23 cellular contexts compared by ENCODE assay signal in genomic region chr2:39541011-39541930, GRCh38.
DNase-seq lines count a peak whose midpoint lies in the region; ATAC-seq and TF ChIP-seq lines count a peak whose summit lies in the region.
"Had no signal": no experiment of that assay in that cellular context is flagged by ENCODE, and none has a peak within 500 bp of the region (broad histone marks: within the 10 kb centered on the region; RNA-seq: fewer than 3 reads in every experiment).

No MANE protein-coding gene starts in this region.

- TF ChIP-seq POLR2A in esophagus muscularis mucosa (IDR thresholded peaks at IDR 0.05; ENCODE audit: low read depth) = no peak

- peaks cover 0 to 15% (median 0%) of the 10 kb centered on the region in 4 donors for H3K4me1 ChIP-seq in esophagus muscularis mucosa
- H3K4me1 ChIP-seq in left lung = no peaks in the 10 kb centered on the region
- peaks cover 5 to 18% of the 10 kb centered on the region in 2 donors for H3K4me1 ChIP-seq in thoracic aorta (ENCODE audit: control insufficient read depth in 1 of 2, low read depth in 2 of 2)

- WGBS in esophagus muscularis mucosa = 92% methylated on average over 9 of the region's 9 CpGs

- H3K27ac ChIP-seq in esophagus muscularis mucosa (replicated peaks in 1 of 4) (no peak overlapping the region), left lung (no peak overlapping the region), thoracic aorta (peak overlapping the region; percentile 57 to 64)
- H3K27ac ChIP-seq: WERI-Rb-1 had no signal

- H3K4me3 ChIP-seq in esophagus muscularis mucosa (no peak overlapping the region), left lung (no peak overlapping the region), thoracic aorta (no peak overlapping the region)
- H3K4me3 ChIP-seq: GM12878, MG63 had no signal

- no peak overlapping the region for H3K27ac Mint-ChIP-seq in activated CD4-positive, alpha-beta memory T cell treated with anti-CD3 and anti-CD28 coated beads, Interleukin-2, amount 10 ng/mL, durations not matched to agents 7 days and 5 days
- H3K27ac Mint-ChIP-seq: activated CD4-positive, alpha-beta T cell treated with anti-CD3 and anti-CD28 coated beads, Interleukin-2, amount 10 ng/mL, durations not matched to agents 7 days and 5 days; activated naive CD4-positive, alpha-beta T cell treated with anti-CD3 and anti-CD28 coated beads for 36 hours; CD14-positive monocyte; T-helper 2 cell treated with Interferon-gamma antibody and Interleukin-4, amounts not matched to agents 5 μg/mL and 100 μg/mL, for 36 hours had no signal

- peak; percentile 10 for DNase-seq in HuH-7.5 (ENCODE audit: low spot score)
- peak; percentile 90 for DNase-seq in esophagus muscularis mucosa (ENCODE audit: extremely low spot score)
- DNase-seq in left lung = no peak
- no peak for DNase-seq in thoracic aorta (ENCODE audit: low spot score)
- DNase-seq in activated CD4-positive, alpha-beta memory T cell treated with anti-CD3 and anti-CD28 coated beads, Interleukin-2, amount 10 ng/mL, durations not matched to agents 7 days and 5 days = no peak
- DNase-seq in GOT3 (lab: John Stamatoyannopoulos, UW) = no peak
- DNase-seq in NOMO-1 treated with dmso at 0.1 percent for 144 hours (lab: John Stamatoyannopoulos, UW; ENCODE audit: unreplicated experiment) = no peak
- DNase-seq: activated CD4-positive, alpha-beta T cell treated with anti-CD3 and anti-CD28 coated beads, Interleukin-2, amount 10 ng/mL, durations not matched to agents 7 days and 5 days; activated naive CD4-positive, alpha-beta T cell treated with anti-CD3 and anti-CD28 coated beads for 36 hours; anterior cingulate cortex; Calu3; foreskin melanocyte; KBM-7; MG63; NCI-H1417; NCI-H2081 treated with DMSO at 0.1 percent for 48 hours; NCI-H82; small intestine; stimulated activated CD4-positive, alpha-beta T cell treated with anti-CD3 and anti-CD28 coated beads, Interleukin-1b, Interleukin-23, amount 100 ng/mL, for 48 hours; WERI-Rb-1 had no signal

- H3K4me1 Mint-ChIP-seq in activated CD4-positive, alpha-beta memory T cell treated with anti-CD3 and anti-CD28 coated beads, Interleukin-2, amount 10 ng/mL, durations not matched to agents 7 days and 5 days = peaks cover 4% of the 10 kb centered on the region

- POLR2A ChIA-PET in activated CD4-positive, alpha-beta memory T cell treated with anti-CD3 and anti-CD28 coated beads, Interleukin-2, amount 10 ng/mL, durations not matched to agents 7 days and 5 days (lab: Charles Lee) = no interaction called here

- H3K36me3 ChIP-seq in esophagus muscularis mucosa (no peaks in the 10 kb centered on the region), left lung (no peaks in the 10 kb centered on the region), thoracic aorta (no peaks in the 10 kb centered on the region)
- H3K36me3 ChIP-seq: MG63, WERI-Rb-1 had no signal

- no peaks in the 10 kb centered on the region for H3K27me3 ChIP-seq in esophagus muscularis mucosa
- H3K27me3 ChIP-seq in left lung = no peaks in the 10 kb centered on the region
- no peaks in the 10 kb centered on the region for H3K27me3 ChIP-seq in thoracic aorta (replicated peaks; ENCODE audit: insufficient read depth)
- H3K27me3 ChIP-seq: MG63 had no signal

- H3K9me3 ChIP-seq in esophagus muscularis mucosa = no peaks in the 10 kb centered on the region
- no peaks in the 10 kb centered on the region for H3K9me3 ChIP-seq in left lung
- no peaks in the 10 kb centered on the region for H3K9me3 ChIP-seq in thoracic aorta
- H3K9me3 ChIP-seq: MG63 had no signal

- CTCF ChIA-PET in activated CD4-positive, alpha-beta memory T cell treated with anti-CD3 and anti-CD28 coated beads, Interleukin-2, amount 10 ng/mL, durations not matched to agents 7 days and 5 days (lab: Charles Lee) = no interaction called here

- TF ChIP-seq CTCF in esophagus muscularis mucosa (IDR thresholded peaks at IDR 0.05) = no peak
- no peak for TF ChIP-seq CTCF in left lung (IDR thresholded peaks at IDR 0.05)
- no peak for TF ChIP-seq CTCF in thoracic aorta (IDR thresholded peaks at IDR 0.05)

- H3K9me3 Mint-ChIP-seq in activated CD4-positive, alpha-beta memory T cell treated with anti-CD3 and anti-CD28 coated beads, Interleukin-2, amount 10 ng/mL, durations not matched to agents 7 days and 5 days = no peaks in the 10 kb centered on the region
- H3K9me3 Mint-ChIP-seq: activated CD4-positive, alpha-beta T cell treated with anti-CD3 and anti-CD28 coated beads, Interleukin-2, amount 10 ng/mL, durations not matched to agents 7 days and 5 days; activated naive CD4-positive, alpha-beta T cell treated with anti-CD3 and anti-CD28 coated beads for 36 hours had no signal

- ATAC-seq in left lung (peak; percentile 68), thoracic aorta (ENCODE audit: insufficient number of reproducible peaks, low FRiP score, low read depth) (peak; percentile 19)
- ATAC-seq: GM12878 had no signal

- no peak for TF ChIP-seq EP300 in esophagus muscularis mucosa (IDR thresholded peaks at IDR 0.05)

- H3K36me3 Mint-ChIP-seq in activated CD4-positive, alpha-beta memory T cell treated with anti-CD3 and anti-CD28 coated beads, Interleukin-2, amount 10 ng/mL, durations not matched to agents 7 days and 5 days (ENCODE audit: low read depth) = no peaks in the 10 kb centered on the region
- H3K36me3 Mint-ChIP-seq: CD14-positive monocyte had no signal

- intact Hi-C loops in esophagus muscularis mucosa (cut with DNase I) = no loop called here
- intact Hi-C loops in left lung (cut with DNase I) = no loop called here

- no peak overlapping the region for H3K4me3 Mint-ChIP-seq in activated CD4-positive, alpha-beta memory T cell treated with anti-CD3 and anti-CD28 coated beads, Interleukin-2, amount 10 ng/mL, durations not matched to agents 7 days and 5 days
- H3K4me3 Mint-ChIP-seq: activated CD4-positive, alpha-beta T cell treated with anti-CD3 and anti-CD28 coated beads, Interleukin-2, amount 10 ng/mL, durations not matched to agents 7 days and 5 days; activated naive CD4-positive, alpha-beta T cell treated with anti-CD3 and anti-CD28 coated beads for 36 hours; CD14-positive monocyte; T-helper 2 cell treated with Interferon-gamma antibody and Interleukin-4, amounts not matched to agents 5 μg/mL and 100 μg/mL, for 36 hours had no signal

- H3K27me3 Mint-ChIP-seq in activated CD4-positive, alpha-beta memory T cell treated with anti-CD3 and anti-CD28 coated beads, Interleukin-2, amount 10 ng/mL, durations not matched to agents 7 days and 5 days = peaks cover 6% of the 10 kb centered on the region
- H3K27me3 Mint-ChIP-seq: activated CD4-positive, alpha-beta T cell treated with anti-CD3 and anti-CD28 coated beads, Interleukin-2, amount 10 ng/mL, durations not matched to agents 7 days and 5 days had no signal

Comparison
In these comparisons a context has a peak if more than half of its experiments do, and no peak if none do; other contexts are left out.
1. DNase-seq: peak in HuH-7.5 (single experiment) and esophagus muscularis mucosa (single experiment); none in left lung (0 of 2), thoracic aorta (single experiment), activated CD4-positive, alpha-beta memory T cell treated with anti-CD3 and anti-CD28 coated beads, Interleukin-2, amount 10 ng/mL, durations not matched to agents 7 days and 5 days (single experiment), GOT3 (single experiment) and NOMO-1 treated with dmso at 0.1 percent for 144 hours (single experiment).
2. H3K27ac ChIP-seq: peak in thoracic aorta (2 of 2); none in esophagus muscularis mucosa (0 of 4) and left lung (0 of 2).